In genomic region chr18:50266248-50266704, GRCh38 we compare ENCODE assay signal across 8 cellular contexts. TPM values are rescaled to one million over a fixed set of nuclear protein-coding genes. Genes with fewer than 3 reads are reported as not detected.
DNase-seq lines count a peak whose midpoint lies in the region; ATAC-seq and TF ChIP-seq lines count a peak whose summit lies in the region.

Gene CFAP53 (minus strand): TSS chr18:50266495. CDS start chr18:50266404, 91 bp downstream.

- H3K9me3 Mint-ChIP-seq in IgD-negative memory B cell: no peaks in the 10 kb centered on the region
- H3K9me3 Mint-ChIP-seq in activated T-cell treated with anti-CD3 and anti-CD28 coated beads, Interleukin-2, amount 50 U/mL, for 72 hours: no peaks in the 10 kb centered on the region
- H3K9me3 Mint-ChIP-seq in naive thymus-derived CD4-positive, alpha-beta T cell: no peaks in the 10 kb centered on the region

- H3K4me1 ChIP-seq in Panc1 (ENCODE audit: control insufficient read depth, insufficient read depth, low read length) (no peaks in the 10 kb centered on the region), fibroblast of lung (ENCODE audit: control insufficient read depth, extremely low read depth, insufficient read depth, low read length) (no peaks in the 10 kb centered on the region)
- H3K4me1 ChIP-seq in naive thymus-derived CD4-positive, alpha-beta T cell (ENCODE audit: control insufficient read depth in 2 of 2, insufficient read depth in 2 of 2, low read length in 2 of 2): peaks cover 4 to 5% of the 10 kb centered on the region in 2 donors

- peak within 1 kb of the TSS; percentile 77 for H3K4me2 ChIP-seq in fibroblast of lung (ENCODE audit: extremely low read depth, insufficient read depth, low read length)

- H3K36me3 ChIP-seq in Panc1 (ENCODE audit: control insufficient read depth, insufficient read depth, low read length) (no peaks in the 10 kb centered on the region), fibroblast of lung (ENCODE audit: control insufficient read depth, insufficient read depth, low read length) (peaks cover 2% of the 10 kb centered on the region)
- H3K36me3 ChIP-seq in naive thymus-derived CD4-positive, alpha-beta T cell (ENCODE audit: control insufficient read depth in 2 of 3, insufficient read depth in 3 of 3, low read length in 3 of 3): peaks cover 3 to 23% (median 4%) of the 10 kb centered on the region in 3 experiments

- H3K4me3 ChIP-seq in Panc1 (ENCODE audit: low read depth in 2 of 2, low read length in 2 of 2) (peak within 1 kb of the TSS; percentile 64 to 84), fibroblast of lung (replicated peaks in 1 of 4; ENCODE audit: control extremely low read depth in 1 of 4, insufficient read depth in 1 of 4, low read depth in 3 of 4, low read length in 4 of 4) (peak within 1 kb of the TSS; percentile 66 to 78 (median 74))
- H3K4me3 ChIP-seq in naive thymus-derived CD4-positive, alpha-beta T cell (ENCODE audit: low read length): peak within 1 kb of the TSS; percentile 59

- no peaks in the 10 kb centered on the region for H3K79me2 ChIP-seq in fibroblast of lung (ENCODE audit: control insufficient read depth, insufficient read depth, low read length)

- no TSS peak for BruUV-seq in Panc1 (replicated peaks; lab: Mats Ljungman, UMichigan)

- H3K27me3 ChIP-seq in Panc1 (ENCODE audit: control insufficient read depth, insufficient read depth, low read length): no peaks in the 10 kb centered on the region; the same call in 1 of the 2 replicates
- no peaks in the 10 kb centered on the region for H3K27me3 ChIP-seq in fibroblast of lung (ENCODE audit: control insufficient read depth, insufficient read depth, low read length)
- H3K27me3 ChIP-seq in naive thymus-derived CD4-positive, alpha-beta T cell (ENCODE audit: control insufficient read depth in 2 of 2, insufficient read depth in 2 of 2, low read length in 2 of 2): no peaks in the 10 kb centered on the region

- no peaks in the 10 kb centered on the region for H3K27me3 Mint-ChIP-seq in IgD-negative memory B cell
- H3K27me3 Mint-ChIP-seq in activated T-cell treated with anti-CD3 and anti-CD28 coated beads, Interleukin-2, amount 50 U/mL, for 72 hours (ENCODE audit: low read depth): no peaks in the 10 kb centered on the region
- peaks cover 0 to 17% (median 0%) of the 10 kb centered on the region in 5 donors for H3K27me3 Mint-ChIP-seq in naive thymus-derived CD4-positive, alpha-beta T cell

- H4K20me1 ChIP-seq in fibroblast of lung (ENCODE audit: control insufficient read depth, extremely low read depth, insufficient read depth, low read length): no peaks in the 10 kb centered on the region

- in situ Hi-C loops in Panc1 (cut with HindIII; ENCODE audit: low pct_unique_long_range_greater_than_20kb, low sequenced_read_pairs): no loop called here

- intact Hi-C loops in Panc1 (cut with micrococcal nuclease; ENCODE audit: unreplicated experiment): no loop called here
- intact Hi-C loops in naive thymus-derived CD4-positive, alpha-beta T cell (cut with micrococcal nuclease): loop anchor here (1.0 to 5.0 kb wide), 10 partner anchors 15 to 931 kb away; partner anchors contain the start of genes CXXC1 (in 2 of the 2), MBD1 (in 2 of the 2), RPL17 (in 2 of the 2) and C18orf32 (in 1 of the 2)

- peak within 1 kb of the TSS; percentile 63 for H3K9ac ChIP-seq in fibroblast of lung (ENCODE audit: insufficient read depth, low read length)

- CTCF ChIA-PET in Panc1 (lab: Charles Lee): no interaction called here
- CTCF ChIA-PET in naive thymus-derived CD4-positive, alpha-beta T cell (lab: Charles Lee): interaction anchor here (1.1 kb wide), 2 partner anchors 15 to 91 kb away, joined by 4 to 7 read pairs; partner anchors contain the start of gene MBD1

- no peak for TF ChIP-seq CTCF in Panc1 (IDR thresholded peaks at IDR 0.05)
- TF ChIP-seq CTCF in fibroblast of lung (conservative IDR thresholded peaks at IDR 0.05 in 1 of 2, IDR thresholded peaks at IDR 0.05 in 1 of 2; ENCODE audit: low read depth in 1 of 2, low read length in 2 of 2): no peak

- ATAC-seq in GM21576 (IDR thresholded peaks at IDR 0.05; ENCODE audit: unreplicated experiment): peak; percentile 74
- ATAC-seq in Panc1: peak; percentile 100
- peak; percentile 92 for ATAC-seq in activated T-cell treated with anti-CD3 and anti-CD28 coated beads, Interleukin-2, amount 50 U/mL, for 72 hours (replicated peaks in 1 of 2)
- ATAC-seq in naive thymus-derived CD4-positive, alpha-beta T cell: peak; percentile 88

- H3K27ac ChIP-seq in Panc1 (ENCODE audit: low read length): peak within 1 kb of the TSS; percentile 65
- H3K27ac ChIP-seq in fibroblast of lung (ENCODE audit: insufficient read depth, low read length): peak within 1 kb of the TSS; percentile 61
- peak within 1 kb of the TSS; percentile 50 for H3K27ac ChIP-seq in naive thymus-derived CD4-positive, alpha-beta T cell (ENCODE audit: low read depth, low read length)

- no peaks in the 10 kb centered on the region for H3K9me3 ChIP-seq in Panc1 (ENCODE audit: control insufficient read depth, insufficient read depth, low read depth, low read length)
- H3K9me3 ChIP-seq in fibroblast of lung (ENCODE audit: control insufficient read depth, insufficient read depth, low read depth, low read length): no peaks in the 10 kb centered on the region
- no peaks in the 10 kb centered on the region for H3K9me3 ChIP-seq in naive thymus-derived CD4-positive, alpha-beta T cell (ENCODE audit: control insufficient read depth in 2 of 3, low read length in 3 of 3)

- POLR2A ChIA-PET in Panc1 (lab: Charles Lee): interaction anchor here (0.6 kb wide), 1 partner anchor 66 kb away, joined by 3 read pairs; no protein-coding TSS in a partner anchor
- POLR2A ChIA-PET in naive thymus-derived CD4-positive, alpha-beta T cell (lab: Charles Lee): interaction anchor here (0.6 to 1.7 kb wide), 4 partner anchors 15 to 807 kb away, joined by 3 to 21 read pairs (median 4); partner anchors contain the start of gene MBD1

- H3K36me3 Mint-ChIP-seq in IgD-negative memory B cell: no peaks in the 10 kb centered on the region
- H3K36me3 Mint-ChIP-seq in activated T-cell treated with anti-CD3 and anti-CD28 coated beads, Interleukin-2, amount 50 U/mL, for 72 hours (ENCODE audit: insufficient read depth in 2 of 2): peaks cover 0 to 2% of the 10 kb centered on the region in 2 donors
- H3K36me3 Mint-ChIP-seq in naive thymus-derived CD4-positive, alpha-beta T cell: peaks cover 0 to 11% (median 4%) of the 10 kb centered on the region in 5 donors

- DNase-seq in DMS53 (lab: John Stamatoyannopoulos, UW): peak; percentile 84
- DNase-seq in Panc1 (ENCODE audit: low read depth, low spot score): no peak
- peak; percentile 89 to 92 for DNase-seq in activated T-cell treated with anti-CD3 and anti-CD28 coated beads, Interleukin-2, amount 50 U/mL, for 72 hours
- DNase-seq in fibroblast of lung (ENCODE audit: low read depth in 2 of 2): peak; percentile 89 to 91
- peak; percentile 51 to 83 (median 69) for DNase-seq in naive thymus-derived CD4-positive, alpha-beta T cell
- peak; percentile 79 to 89 for DNase-seq in stimulated activated CD8-positive, alpha-beta memory T cell treated with anti-CD3 and anti-CD28 coated beads, Interleukin-7, amount 100 ng/mL, for 48 hours (ENCODE audit: extremely low read depth in 1 of 2, low read depth in 1 of 2)

- H3K4me3 Mint-ChIP-seq in IgD-negative memory B cell: peak within 1 kb of the TSS; percentile 80 to 95 (median 90)
- H3K4me3 Mint-ChIP-seq in activated T-cell treated with anti-CD3 and anti-CD28 coated beads, Interleukin-2, amount 50 U/mL, for 72 hours: peak within 1 kb of the TSS; percentile 81 to 96
- peak within 1 kb of the TSS; percentile 79 to 94 (median 90) for H3K4me3 Mint-ChIP-seq in naive thymus-derived CD4-positive, alpha-beta T cell

- peak within 1 kb of the TSS; percentile 88 to 96 (median 94) for H3K27ac Mint-ChIP-seq in IgD-negative memory B cell
- H3K27ac Mint-ChIP-seq in activated T-cell treated with anti-CD3 and anti-CD28 coated beads, Interleukin-2, amount 50 U/mL, for 72 hours: peak within 1 kb of the TSS; percentile 91
- H3K27ac Mint-ChIP-seq in naive thymus-derived CD4-positive, alpha-beta T cell: peak within 1 kb of the TSS; percentile 57 to 92 (median 81)

- H2AFZ ChIP-seq in fibroblast of lung (ENCODE audit: low read length): peak within 1 kb of the TSS; percentile 91

- H3K4me1 Mint-ChIP-seq in IgD-negative memory B cell: peaks cover 14 to 25% (median 18%) of the 10 kb centered on the region in 3 donors
- H3K4me1 Mint-ChIP-seq in activated T-cell treated with anti-CD3 and anti-CD28 coated beads, Interleukin-2, amount 50 U/mL, for 72 hours (ENCODE audit: low read depth): peaks cover 18% of the 10 kb centered on the region
- H3K4me1 Mint-ChIP-seq in naive thymus-derived CD4-positive, alpha-beta T cell: peaks cover 9 to 29% (median 25%) of the 10 kb centered on the region in 7 donors

RNA-seq across cellular contexts. Expression of gene CFAP53, which starts in this region (rescaled TPM):
- polyA plus RNA-seq in IgD-negative memory B cell (not detected), fibroblast of lung (0.11 and 0.16 TPM in 2 replicates)
- total RNA-seq in Panc1 (2021; ENCODE audit: unreplicated experiment) (0.23 TPM), fibroblast of lung (0.99 and 1.0 TPM in 2 replicates)
- 0.28 TPM for polyA plus RNA-seq in Panc1 (2012; ENCODE audit: insufficient read length)
- total RNA-seq in activated T-cell treated with anti-CD3 and anti-CD28 coated beads, Interleukin-2, amount 50 U/mL, for 72 hours: 1 to 10 TPM in 1 of 2 donors, under 1 TPM in 1; 0.97 to 1.6 TPM
- polyA plus RNA-seq in fibroblast of lung (2012): 0.12 and 0.20 TPM in 2 replicates
- polyA minus RNA-seq in fibroblast of lung (ENCODE audit: low replicate concordance): not detected in 2 replicates
- 1 to 10 TPM in 1 of 5 experiments, under 1 TPM in 4; 0.19 to 1.8 (median 0.64) TPM for total RNA-seq in naive thymus-derived CD4-positive, alpha-beta T cell
- polyA plus RNA-seq in naive thymus-derived CD4-positive, alpha-beta T cell: under 1 TPM in 1 of 2 donors, not detected in 1; 0.09 TPM

Comparison
In these comparisons a context has a peak if more than half of its experiments do, and no peak if none do; other contexts are left out.
1. Peak in ATAC-seq, H3K4me3 ChIP-seq and H3K27ac ChIP-seq in Panc1; RNA of the gene not detected or under 1 TPM.